Comparison of ENCODE assay signal across 35 cellular contexts in the genomic region with DNA sequence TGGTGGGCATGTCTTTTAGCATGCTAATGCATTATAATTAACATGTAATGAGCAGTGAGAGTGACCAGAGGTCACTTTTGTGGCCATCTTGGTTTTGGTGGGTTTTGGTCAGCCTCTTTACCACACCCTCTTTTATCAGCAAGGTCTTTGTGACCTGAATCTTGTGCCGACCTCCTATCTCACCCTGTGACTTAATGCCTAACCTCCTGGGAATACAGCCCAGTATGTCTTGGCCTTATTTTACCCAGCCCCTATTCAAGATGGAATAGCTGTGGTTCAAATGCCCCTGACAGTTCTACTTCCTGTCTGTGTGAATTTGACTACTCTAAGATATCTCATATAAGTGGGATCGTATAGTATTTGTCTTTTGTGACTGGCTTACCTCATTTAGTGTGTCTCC.
"Had no signal": no experiment of that assay in that cellular context is flagged by ENCODE, and none has a peak within 500 bp of the region (broad histone marks: within the 10 kb centered on the region; RNA-seq: fewer than 3 reads in every experiment).

No MANE protein-coding gene starts in this region.

- H3K36me3 Mint-ChIP-seq: activated naive CD4-positive, alpha-beta T cell treated with anti-CD3 and anti-CD28 coated beads, Interleukin-2, amount 50 U/mL, for 72 hours had no signal

- H3K4me1 Mint-ChIP-seq: activated CD4-positive, alpha-beta T cell treated with anti-CD3 and anti-CD28 coated beads for 36 hours; activated CD4-positive, alpha-beta T cell treated with anti-CD3 and anti-CD28 coated beads, Interleukin-2, amount 10 ng/mL, durations not matched to agents 7 days and 5 days had no signal

- H3K9me3 Mint-ChIP-seq: activated naive CD4-positive, alpha-beta T cell treated with anti-CD3 and anti-CD28 coated beads for 36 hours; activated naive CD4-positive, alpha-beta T cell treated with anti-CD3 and anti-CD28 coated beads, Interleukin-2, amount 50 U/mL, for 72 hours; activated T-cell treated with anti-CD3 and anti-CD28 coated beads, Interleukin-2, amount 50 U/mL, for 4 hours; activated T-helper 1 cell treated with anti-CD3 and anti-CD28 coated beads, Interleukin-12 subunit alpha, Interleukin-12 subunit beta, Interleukin-2, Interleukin-4 antibody, amounts not matched to agents 30 ng/mL and 10 ng/mL and 1 ng/mL, durations not matched to agents 14 hours and 24 hours and 36 hours; T-helper 1 cell treated with Interleukin-12 subunit alpha and Interleukin-12 subunit beta and Interleukin-4 antibody, amounts not matched to agents 30 μg/mL and 1 μg/mL, for 36 hours; T-helper 2 cell treated with Interferon-gamma antibody and Interleukin-4, amounts not matched to agents 5 μg/mL and 100 μg/mL, for 36 hours had no signal

- FAIRE-seq: astrocyte, TTC549 had no signal

- H3K4me3 ChIP-seq: adrenal gland, body of pancreas, breast epithelium, MG63, SJCRH30, SK-N-MC had no signal

- DNase-seq: activated CD4-positive, alpha-beta T cell treated with anti-CD3 and anti-CD28 coated beads for 36 hours; activated CD4-positive, alpha-beta T cell treated with anti-CD3 and anti-CD28 coated beads, Interleukin-2, amount 10 ng/mL, durations not matched to agents 7 days and 5 days; activated CD4-positive, alpha-beta T cell treated with anti-CD3 and anti-CD28 coated beads, Interleukin-2, amount 50 U/mL, for 48 hours; activated CD8-positive, alpha-beta T cell treated with anti-CD3 and anti-CD28 coated beads, Interleukin-2, amount 10 ng/mL, durations not matched to agents 7 days and 5 days; activated gamma-delta T cell treated with Interleukin-2 at 50 U/mL for 16 hours; activated naive CD4-positive, alpha-beta T cell treated with anti-CD3 and anti-CD28 coated beads for 36 hours; activated T-cell treated with anti-CD3 and anti-CD28 coated beads for 4 hours; activated T-cell treated with anti-CD3 and anti-CD28 coated beads, Interleukin-2, amount 50 U/mL, for 4 hours; adrenal gland; body of pancreas; caudate nucleus; cerebellar nuclear complex; Kasumi-1; MG63; NCI-H1092; NCI-H1436 treated with DMSO at 0.1 percent for 48 hours; NCI-H1694 treated with DMSO at 0.1 percent for 48 hours; NCI-H2029; NCI-H345; NCI-H510A; NCI-H526; NCI-H748 treated with DMSO at 0.1 percent for 48 hours; NK-92 treated with Interleukin-12 subunit alpha and Interleukin-12 subunit beta, amount 100 ng/mL, for 24 hours; SHP77; SJCRH30 had no signal

- ATAC-seq: activated CD4-positive, alpha-beta T cell treated with anti-CD3 and anti-CD28 coated beads for 36 hours; activated CD4-positive, CD25-positive, alpha-beta regulatory T cell treated with anti-CD3 and anti-CD28 coated beads, Interleukin-2, amount 50 U/mL, for 24 hours; activated CD8-positive, alpha-beta T cell treated with anti-CD3 and anti-CD28 coated beads, Interleukin-2, amount 10 ng/mL, durations not matched to agents 7 days and 5 days; activated naive CD4-positive, alpha-beta T cell treated with anti-CD3 and anti-CD28 coated beads, Interleukin-2, amount 50 U/mL, for 72 hours; activated T-cell treated with anti-CD3 and anti-CD28 coated beads, Interleukin-2, amount 50 U/mL, for 4 hours; body of pancreas; Panc1 had no signal

- H3K36me3 ChIP-seq: adrenal gland, breast epithelium, MG63, SJCRH30 had no signal

- H3K27me3 Mint-ChIP-seq: activated CD4-positive, alpha-beta T cell treated with anti-CD3 and anti-CD28 coated beads for 36 hours; activated CD4-positive, alpha-beta T cell treated with anti-CD3 and anti-CD28 coated beads, Interleukin-2, amount 10 ng/mL, durations not matched to agents 7 days and 5 days had no signal

- H3K27me3 ChIP-seq: adrenal gland, body of pancreas, breast epithelium, MG63, SJCRH30 had no signal

- H3K4me3 Mint-ChIP-seq: activated CD4-positive, alpha-beta T cell treated with anti-CD3 and anti-CD28 coated beads for 36 hours; activated CD4-positive, alpha-beta T cell treated with anti-CD3 and anti-CD28 coated beads, Interleukin-2, amount 10 ng/mL, durations not matched to agents 7 days and 5 days; activated CD8-positive, alpha-beta T cell treated with anti-CD3 and anti-CD28 coated beads, Interleukin-2, amount 10 ng/mL, durations not matched to agents 7 days and 5 days; activated naive CD4-positive, alpha-beta T cell treated with anti-CD3 and anti-CD28 coated beads for 36 hours; activated T-cell treated with anti-CD3 and anti-CD28 coated beads, Interleukin-2, amount 50 U/mL, for 4 hours; activated T-helper 1 cell treated with anti-CD3 and anti-CD28 coated beads, Interleukin-12 subunit alpha, Interleukin-12 subunit beta, Interleukin-2, Interleukin-4 antibody, amounts not matched to agents 30 ng/mL and 10 ng/mL and 1 ng/mL, durations not matched to agents 14 hours and 24 hours and 36 hours; T-helper 1 cell treated with Interleukin-12 subunit alpha and Interleukin-12 subunit beta and Interleukin-4 antibody, amounts not matched to agents 30 μg/mL and 1 μg/mL, for 36 hours; T-helper 2 cell treated with Interferon-gamma antibody and Interleukin-4, amounts not matched to agents 5 μg/mL and 100 μg/mL, for 36 hours had no signal

- H3K27ac Mint-ChIP-seq: activated CD4-positive, alpha-beta T cell treated with anti-CD3 and anti-CD28 coated beads for 36 hours; activated CD4-positive, alpha-beta T cell treated with anti-CD3 and anti-CD28 coated beads, Interleukin-2, amount 10 ng/mL, durations not matched to agents 7 days and 5 days; activated CD8-positive, alpha-beta T cell treated with anti-CD3 and anti-CD28 coated beads, Interleukin-2, amount 10 ng/mL, durations not matched to agents 7 days and 5 days; activated naive CD4-positive, alpha-beta T cell treated with anti-CD3 and anti-CD28 coated beads for 36 hours; activated naive CD4-positive, alpha-beta T cell treated with anti-CD3 and anti-CD28 coated beads, Interleukin-2, amount 50 U/mL, for 72 hours; activated T-helper 1 cell treated with anti-CD3 and anti-CD28 coated beads, Interleukin-12 subunit alpha, Interleukin-12 subunit beta, Interleukin-2, Interleukin-4 antibody, amounts not matched to agents 30 ng/mL and 10 ng/mL and 1 ng/mL, durations not matched to agents 14 hours and 24 hours and 36 hours; T-helper 1 cell treated with Interleukin-12 subunit alpha and Interleukin-12 subunit beta and Interleukin-4 antibody, amounts not matched to agents 30 μg/mL and 1 μg/mL, for 36 hours; T-helper 2 cell treated with Interferon-gamma antibody and Interleukin-4, amounts not matched to agents 5 μg/mL and 100 μg/mL, for 36 hours had no signal
